ENCODE assay signal across 18 cellular contexts in genomic region chr5:173139631-173140030, GRCh38.
"Had no signal": no experiment of that assay in that cellular context is flagged by ENCODE, and none has a peak within 500 bp of the region (broad histone marks: within the 10 kb centered on the region; RNA-seq: fewer than 3 reads in every experiment).

No MANE protein-coding gene starts in this region.

- H3K4me1 ChIP-seq: ascending aorta, colonic mucosa, right atrium auricular region, suprapubic skin had no signal

- H3K4me1 Mint-ChIP-seq: nephron progenitor cell had no signal

- H3K4me3 ChIP-seq: ascending aorta, colonic mucosa, right atrium auricular region, suprapubic skin, transverse colon had no signal

- H3K36me3 ChIP-seq: colonic mucosa had no signal

- H3K4me3 Mint-ChIP-seq: activated T-cell treated with anti-CD3 and anti-CD28 coated beads, Interleukin-2, amount 50 U/mL, for 4 hours; central memory CD8-positive, alpha-beta T cell; nephron progenitor cell; stimulated activated naive CD8-positive, alpha-beta T cell treated with anti-CD3 and anti-CD28 coated beads, Interleukin-15, Interleukin-2, amounts not matched to agents 100 ng/mL and 50 ng/mL, for 24 hours had no signal

- H3K27ac ChIP-seq: ascending aorta, colonic mucosa, right atrium auricular region, suprapubic skin, transverse colon had no signal

- H3K9me3 ChIP-seq: ascending aorta, colonic mucosa, right atrium auricular region, suprapubic skin, transverse colon had no signal

- H3K27me3 Mint-ChIP-seq: central memory CD8-positive, alpha-beta T cell; stimulated activated naive CD8-positive, alpha-beta T cell treated with anti-CD3 and anti-CD28 coated beads, Interleukin-15, Interleukin-2, amounts not matched to agents 100 ng/mL and 50 ng/mL, for 24 hours had no signal

- H3K27me3 ChIP-seq: ascending aorta, colonic mucosa, right atrium auricular region, suprapubic skin, transverse colon had no signal

- DNase-seq: activated CD4-positive, alpha-beta T cell treated with anti-CD3 and anti-CD28 coated beads, Interleukin-2, amount 50 U/mL, for 1 hour; activated CD4-positive, CD25-positive, alpha-beta regulatory T cell treated with anti-CD3 and anti-CD28 coated beads, Interleukin-2, amount 50 U/mL, for 72 hours; activated CD8-positive, alpha-beta memory T cell treated with anti-CD3 and anti-CD28 coated beads, Interleukin-2, amount 50 U/mL, for 4 hours; activated naive CD4-positive, alpha-beta T cell treated with anti-CD3 and anti-CD28 coated beads, Interleukin-2, amount 50 U/mL, for 16 hours; activated T-cell treated with anti-CD3 and anti-CD28 coated beads, Interleukin-2, amount 50 U/mL, for 4 hours; colonic mucosa; erythroblast; nephron progenitor cell; nucleus accumbens; stimulated activated CD4-positive, alpha-beta T cell treated with anti-CD3 and anti-CD28 coated beads, Interleukin-2, amount 100 ng/mL, for 24 hours; T-helper 1 cell; T1000; transverse colon had no signal

- ATAC-seq: activated T-cell treated with anti-CD3 and anti-CD28 coated beads, Interleukin-2, amount 50 U/mL, for 4 hours had no signal

- H3K9me3 Mint-ChIP-seq: activated T-cell treated with anti-CD3 and anti-CD28 coated beads, Interleukin-2, amount 50 U/mL, for 4 hours; central memory CD8-positive, alpha-beta T cell; nephron progenitor cell; stimulated activated naive CD8-positive, alpha-beta T cell treated with anti-CD3 and anti-CD28 coated beads, Interleukin-15, Interleukin-2, amounts not matched to agents 100 ng/mL and 50 ng/mL, for 24 hours had no signal

- H3K27ac Mint-ChIP-seq: nephron progenitor cell; stimulated activated naive CD8-positive, alpha-beta T cell treated with anti-CD3 and anti-CD28 coated beads, Interleukin-15, Interleukin-2, amounts not matched to agents 100 ng/mL and 50 ng/mL, for 24 hours had no signal
